Comparison of ENCODE assay signal across 24 cellular contexts in genomic region chr10:130898381-130898780, GRCh38.
DNase-seq lines count a peak whose midpoint lies in the region; ATAC-seq and TF ChIP-seq lines count a peak whose summit lies in the region.
"Had no signal": no experiment of that assay in that cellular context is flagged by ENCODE, and none has a peak within 500 bp of the region (broad histone marks: within the 10 kb centered on the region; RNA-seq: fewer than 3 reads in every experiment).

No MANE protein-coding gene starts in this region.

- no peaks in the 10 kb centered on the region for H3K36me3 Mint-ChIP-seq in endodermal cell (ENCODE audit: low read depth)
- H3K36me3 Mint-ChIP-seq in osteocyte (ENCODE audit: unreplicated experiment), result peaks cover 2% of the 10 kb centered on the region
- no peaks in the 10 kb centered on the region for H3K36me3 Mint-ChIP-seq in stimulated activated naive B cell treated with anti-CD40 and anti-IgM and Interleukin-4, amounts not matched to agents 10 μg/mL and 1 μg/mL and 100 μg/mL, for 72 hours
- H3K36me3 Mint-ChIP-seq: CD14-positive monocyte; CD4-positive, alpha-beta memory T cell; CD4-positive, CD25-positive, alpha-beta regulatory T cell; CD8-positive, alpha-beta memory T cell had no signal

- H3K27me3 Mint-ChIP-seq in endodermal cell (ENCODE audit: insufficient read depth) (no peaks in the 10 kb centered on the region), osteocyte (ENCODE audit: unreplicated experiment) (no peaks in the 10 kb centered on the region)
- no peaks in the 10 kb centered on the region for H3K27me3 Mint-ChIP-seq in stimulated activated naive B cell treated with anti-CD40 and anti-IgM and Interleukin-4, amounts not matched to agents 10 μg/mL and 1 μg/mL and 100 μg/mL, for 72 hours
- H3K27me3 Mint-ChIP-seq: CD4-positive, alpha-beta memory T cell; CD4-positive, CD25-positive, alpha-beta regulatory T cell; CD8-positive, alpha-beta memory T cell had no signal

- no peak for TF ChIP-seq CTCF in endodermal cell (conservative IDR thresholded peaks at IDR 0.05)
- no peak for TF ChIP-seq CTCF in osteocyte (IDR thresholded peaks at IDR 0.05)
- no peak for TF ChIP-seq CTCF in heart left ventricle (IDR thresholded peaks at IDR 0.05)
- TF ChIP-seq CTCF in right lobe of liver (IDR thresholded peaks at IDR 0.05), result no peak

- H3K27me3 ChIP-seq in endodermal cell (ENCODE audit: control insufficient read depth, insufficient read depth, low read length, poor library complexity, severe bottlenecking) (no peaks in the 10 kb centered on the region), heart left ventricle (peaks cover 0 to 7% (median 0%) of the 10 kb centered on the region in 9 donors), right lobe of liver (no peaks in the 10 kb centered on the region)
- H3K27me3 ChIP-seq: BE2C, BLaER1 had no signal

- no peak for TF ChIP-seq POLR2A in heart left ventricle (IDR thresholded peaks at IDR 0.05)
- no peak for TF ChIP-seq POLR2A in right lobe of liver (IDR thresholded peaks at IDR 0.05)

- no peak overlapping the region for H3K9ac ChIP-seq in endodermal cell (ENCODE audit: extremely low read depth, low read length, poor library complexity, severe bottlenecking)
- H3K9ac ChIP-seq: BLaER1 had no signal

- H3K9me3 ChIP-seq in endodermal cell (ENCODE audit: control insufficient read depth, low read length) (no peaks in the 10 kb centered on the region), heart left ventricle (no peaks in the 10 kb centered on the region), right lobe of liver (no peaks in the 10 kb centered on the region)
- H3K9me3 ChIP-seq: BE2C, BLaER1 had no signal

- peaks cover 23% of the 10 kb centered on the region for H3K4me1 Mint-ChIP-seq in endodermal cell
- no peaks in the 10 kb centered on the region for H3K4me1 Mint-ChIP-seq in osteocyte (ENCODE audit: unreplicated experiment)
- no peaks in the 10 kb centered on the region for H3K4me1 Mint-ChIP-seq in stimulated activated naive B cell treated with anti-CD40 and anti-IgM and Interleukin-4, amounts not matched to agents 10 μg/mL and 1 μg/mL and 100 μg/mL, for 72 hours
- H3K4me1 Mint-ChIP-seq: CD14-positive monocyte; CD4-positive, alpha-beta memory T cell; CD4-positive, CD25-positive, alpha-beta regulatory T cell; CD8-positive, alpha-beta memory T cell had no signal

- H3K9me3 Mint-ChIP-seq in endodermal cell (no peaks in the 10 kb centered on the region), osteocyte (ENCODE audit: unreplicated experiment) (peaks cover 41% of the 10 kb centered on the region)
- H3K9me3 Mint-ChIP-seq in stimulated activated naive B cell treated with anti-CD40 and anti-IgM and Interleukin-4, amounts not matched to agents 10 μg/mL and 1 μg/mL and 100 μg/mL, for 72 hours, result no peaks in the 10 kb centered on the region
- H3K9me3 Mint-ChIP-seq: CD4-positive, CD25-positive, alpha-beta regulatory T cell had no signal

- ATAC-seq in heart left ventricle (no peak), right lobe of liver (no peak)
- ATAC-seq in stimulated activated naive B cell treated with anti-CD40 and anti-IgM and Interleukin-4, amounts not matched to agents 10 μg/mL and 1 μg/mL and 100 μg/mL, for 72 hours (replicated peaks), result no peak
- ATAC-seq: GM12878 had no signal

- H3K4me1 ChIP-seq in endodermal cell (ENCODE audit: control insufficient read depth, insufficient read depth, low read length) (no peaks in the 10 kb centered on the region), heart left ventricle (no peaks in the 10 kb centered on the region), right lobe of liver (no peaks in the 10 kb centered on the region)
- H3K4me1 ChIP-seq: BE2C had no signal

- H3K4me3 ChIP-seq in endodermal cell (ENCODE audit: low read length) (no peak overlapping the region), heart left ventricle (no peak overlapping the region), right lobe of liver (no peak overlapping the region)
- H3K4me3 ChIP-seq: BLaER1, GM12878 had no signal

- WGBS in endodermal cell (ENCODE audit: insufficient coverage in 1 of 2, insufficient read length in 1 of 2), 2 experiments, result 88 to 94% methylated on average over 3 to 6 of the region's 6 CpGs
- WGBS in heart left ventricle, 4 donors, result 68 to 87% (median 74%) methylated on average over 5 to 6 of the region's 6 CpGs
- 57% methylated on average over 1 of the region's 6 CpGs for WGBS in right lobe of liver (ENCODE audit: insufficient coverage, low coverage, low lambda C conversion rate, missing lambda C conversion rate)

- DNase-seq in endodermal cell (peak; percentile 18), islet precursor cell (peak; percentile 32), osteocyte (ENCODE audit: extremely low spot score, unreplicated experiment) (peak; percentile 79), heart left ventricle (no peak), right lobe of liver (no peak)
- no peak for DNase-seq in stimulated activated naive B cell treated with anti-CD40 and anti-IgM and Interleukin-4, amounts not matched to agents 10 μg/mL and 1 μg/mL and 100 μg/mL, for 72 hours
- DNase-seq: 8988T; ACHN; BE2C; C1 segment of cervical spinal cord; CD4-positive, alpha-beta memory T cell; CD4-positive, CD25-positive, alpha-beta regulatory T cell; CD8-positive, alpha-beta memory T cell; COR-L47; DMS 273 treated with DMSO at 0.1 percent for 48 hours; DMS153; DMS53; DMS79; DND-41; EL; GDM1 had no signal

- no peak overlapping the region for H3K27ac Mint-ChIP-seq in endodermal cell
- H3K27ac Mint-ChIP-seq in osteocyte (ENCODE audit: unreplicated experiment), result no peak overlapping the region
- H3K27ac Mint-ChIP-seq in stimulated activated naive B cell treated with anti-CD40 and anti-IgM and Interleukin-4, amounts not matched to agents 10 μg/mL and 1 μg/mL and 100 μg/mL, for 72 hours, result no peak overlapping the region
- H3K27ac Mint-ChIP-seq: CD14-positive monocyte; CD4-positive, alpha-beta memory T cell; CD4-positive, CD25-positive, alpha-beta regulatory T cell; CD8-positive, alpha-beta memory T cell had no signal

- H3K4me3 Mint-ChIP-seq in endodermal cell, result no peak overlapping the region
- H3K4me3 Mint-ChIP-seq in osteocyte (ENCODE audit: unreplicated experiment), result no peak overlapping the region
- no peak overlapping the region for H3K4me3 Mint-ChIP-seq in stimulated activated naive B cell treated with anti-CD40 and anti-IgM and Interleukin-4, amounts not matched to agents 10 μg/mL and 1 μg/mL and 100 μg/mL, for 72 hours
- H3K4me3 Mint-ChIP-seq: CD14-positive monocyte; CD4-positive, alpha-beta memory T cell; CD4-positive, CD25-positive, alpha-beta regulatory T cell; CD8-positive, alpha-beta memory T cell had no signal

- H3K27ac ChIP-seq in endodermal cell (ENCODE audit: low read depth, low read length) (no peak overlapping the region), heart left ventricle (no peak overlapping the region), right lobe of liver (no peak overlapping the region)

- intact Hi-C loops in heart left ventricle (cut with DNase I), result no loop called here
- intact Hi-C loops in right lobe of liver (cut with DNase I), result no loop called here

- H3K36me3 ChIP-seq in endodermal cell (ENCODE audit: control insufficient read depth, insufficient read depth, low read length), result no peaks in the 10 kb centered on the region
- H3K36me3 ChIP-seq in heart left ventricle, result no peaks in the 10 kb centered on the region
- H3K36me3 ChIP-seq in right lobe of liver, result no peaks in the 10 kb centered on the region
- H3K36me3 ChIP-seq: BE2C, BLaER1 had no signal

Comparison
In these comparisons a context has a peak if more than half of its experiments do, and no peak if none do; other contexts are left out.
1. DNase-seq: peak in endodermal cell (single experiment), islet precursor cell (single experiment) and osteocyte (single experiment); none in heart left ventricle (0 of 5), right lobe of liver (0 of 3) and stimulated activated naive B cell treated with anti-CD40 and anti-IgM and Interleukin-4, amounts not matched to agents 10 μg/mL and 1 μg/mL and 100 μg/mL, for 72 hours (single experiment).